In genomic region chr14:91835920-91836843, GRCh38 we compare ENCODE assay signal across 8 cellular contexts. TPM values are rescaled to one million over a fixed set of nuclear protein-coding genes. Genes with fewer than 3 reads are reported as not detected.
DNase-seq lines count a peak whose midpoint lies in the region; ATAC-seq and TF ChIP-seq lines count a peak whose summit lies in the region.

No MANE protein-coding gene starts in this region.

- no peaks in the 10 kb centered on the region for H3K9me3 Mint-ChIP-seq in neural progenitor cell

- peaks cover 50% of the 10 kb centered on the region for H3K27me3 ChIP-seq in neural progenitor cell
- H3K27me3 ChIP-seq in stomach smooth muscle (ENCODE audit: control insufficient read depth in 1 of 2, insufficient read depth in 2 of 2, low read length in 2 of 2) = peaks cover 9 to 28% of the 10 kb centered on the region in 2 donors

- peaks cover 6% of the 10 kb centered on the region for H4K20me1 ChIP-seq in neural progenitor cell (ENCODE audit: low read depth)

- no peaks in the 10 kb centered on the region for H3K79me2 ChIP-seq in neural progenitor cell (ENCODE audit: low read depth)

- H3K36me3 ChIP-seq in neural progenitor cell = no peaks in the 10 kb centered on the region
- no peaks in the 10 kb centered on the region for H3K36me3 ChIP-seq in stomach smooth muscle (ENCODE audit: control insufficient read depth in 2 of 2, insufficient read depth in 2 of 2, low read length in 2 of 2)

- H3K4me1 ChIP-seq in neural progenitor cell (peaks cover under 1% of the 10 kb centered on the region), stomach smooth muscle (ENCODE audit: control insufficient read depth, insufficient read depth, low read length) (peaks cover 7% of the 10 kb centered on the region)

- no peaks in the 10 kb centered on the region for H3K4me1 Mint-ChIP-seq in neural progenitor cell

- H3K36me3 Mint-ChIP-seq in neural progenitor cell = no peaks in the 10 kb centered on the region

- no peak overlapping the region for H3K27ac ChIP-seq in neural progenitor cell
- H3K27ac ChIP-seq in stomach smooth muscle (ENCODE audit: low read length) = no peak overlapping the region

- no peak for TF ChIP-seq POLR2A in erythroblast (IDR thresholded peaks at IDR 0.05; ENCODE audit: low read length)

- peak; percentile 51 for ATAC-seq in HG02798 (IDR thresholded peaks at IDR 0.05; ENCODE audit: poor library complexity, unreplicated experiment)
- ATAC-seq in GM18870 (IDR thresholded peaks at IDR 0.05; ENCODE audit: unreplicated experiment) = no peak

- H2AFZ ChIP-seq in neural progenitor cell (replicated peaks) = peak overlapping the region; percentile 90

- H3K27me3 Mint-ChIP-seq in neural progenitor cell (ENCODE audit: insufficient read depth, low read depth) = peaks cover 42% of the 10 kb centered on the region

- peaks cover 19% of the 10 kb centered on the region for H3F3A ChIP-seq in neural progenitor cell (ENCODE audit: low read depth)

- no peak overlapping the region for H3K27ac Mint-ChIP-seq in neural progenitor cell

- CTCF ChIA-PET in GM10248 (lab: Yijun Ruan, JAX) = interaction anchor here (0.9 kb wide), 1 partner anchor 11 kb away, joined by 3 read pairs; no protein-coding TSS in a partner anchor

- H3K4me2 ChIP-seq in neural progenitor cell = peak overlapping the region; percentile 88

- H3K4me3 ChIP-seq in neural progenitor cell (peak overlapping the region; percentile 66), stomach smooth muscle (ENCODE audit: low read length in 2 of 2) (peak overlapping the region; percentile 35 to 71)

- no peak for TF ChIP-seq CTCF in GM10248 (IDR thresholded peaks at IDR 0.05; ENCODE audit: control extremely low read depth, extremely low read depth, low read depth, missing control alignments)
- peak; percentile 9 for TF ChIP-seq CTCF in neural progenitor cell (IDR thresholded peaks at IDR 0.05)

- DNase-seq in GM10248 (ENCODE audit: extremely low spot score) = peak; percentile 87
- peak; percentile 56 for DNase-seq in NCI-H2227 (lab: John Stamatoyannopoulos, UW; ENCODE audit: unreplicated experiment)
- DNase-seq in activated CD8-positive, alpha-beta memory T cell treated with anti-CD3 and anti-CD28 coated beads for 48 hours (ENCODE audit: low read depth in 2 of 3, low spot score in 2 of 3) = peak; percentile 44 to 84 (median 51)
- peak; percentile 43 to 58 for DNase-seq in erythroblast (lab: John Stamatoyannopoulos, UW)
- DNase-seq in neural progenitor cell (ENCODE audit: low spot score) = peak; percentile 89

- POLR2A ChIA-PET in GM10248 (lab: Yijun Ruan, JAX) = no interaction called here

- H3K9me3 ChIP-seq in neural progenitor cell (ENCODE audit: low read depth) (no peaks in the 10 kb centered on the region), stomach smooth muscle (ENCODE audit: control insufficient read depth in 2 of 2, low read length in 2 of 2) (peaks cover 0 to 2% of the 10 kb centered on the region in 2 donors)

- H3K9ac ChIP-seq in neural progenitor cell = no peak overlapping the region
- H3K9ac ChIP-seq in stomach smooth muscle (ENCODE audit: low read length in 2 of 2) = peak overlapping the region; percentile 14 to 55

- H3K4me3 Mint-ChIP-seq in neural progenitor cell = peak overlapping the region; percentile 82

RNA-seq across cellular contexts. Expression of gene TC2N, which starts 31.2 kb away (rescaled TPM):
- total RNA-seq in neural progenitor cell (ENCODE audit: low replicate concordance) = 3.8 and 5.8 TPM in 2 replicates
